ENCODE assay signal across 10 cellular contexts in the genomic region with DNA sequence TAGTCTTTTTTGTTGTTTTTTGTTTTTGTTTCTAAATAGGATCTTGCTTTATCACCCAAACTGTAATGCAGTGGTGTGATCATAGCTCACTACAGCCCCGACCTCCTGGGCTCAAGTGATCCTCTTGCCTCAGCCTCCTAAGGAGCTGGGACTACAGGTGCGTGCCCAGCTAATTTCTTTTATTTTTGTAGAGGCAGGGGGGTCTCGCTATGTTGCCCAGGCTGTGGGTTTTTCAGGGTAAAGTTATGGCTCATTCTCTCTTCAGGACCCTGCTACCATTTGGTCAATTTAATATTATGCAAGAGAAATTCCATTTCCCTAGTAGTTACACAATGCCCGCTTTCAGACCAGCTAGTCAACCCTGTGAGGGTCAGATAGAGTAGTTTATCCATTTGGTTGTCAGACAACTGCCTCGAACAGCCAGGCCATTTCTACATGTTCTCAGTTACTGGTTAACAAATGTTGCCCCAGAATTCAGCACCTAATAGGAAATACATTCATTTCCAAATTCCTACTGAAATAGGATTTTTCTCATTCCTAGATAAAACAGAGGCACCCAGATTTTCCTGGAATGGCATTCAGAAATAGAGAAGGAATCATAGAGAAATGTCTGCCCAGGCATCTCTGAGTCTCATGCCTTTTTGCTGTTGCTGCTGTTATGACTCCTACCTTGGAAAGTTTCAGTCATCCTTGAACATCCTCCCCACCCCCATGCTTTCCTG. TPM values are rescaled to one million over a fixed set of nuclear protein-coding genes. Genes with fewer than 3 reads are reported as not detected.
A peak's percentile ranks its signal among the peaks of the same experiment; 100 is the strongest.
DNase-seq lines count a peak whose midpoint lies in the region; ATAC-seq and TF ChIP-seq lines count a peak whose summit lies in the region.
"Had no signal": no experiment of that assay in that cellular context is flagged by ENCODE, and none has a peak within 500 bp of the region (broad histone marks: within the 10 kb centered on the region; RNA-seq: fewer than 3 reads in every experiment).

No MANE protein-coding gene starts in this region.

- H3K27me3 ChIP-seq in body of pancreas (no peaks in the 10 kb centered on the region), uterus (no peaks in the 10 kb centered on the region)

- intact Hi-C loops in body of pancreas (cut with DNase I) (no loop called here), uterus (cut with DNase I; ENCODE audit: low total_unique reads) (no loop called here)

- H3K27ac ChIP-seq in body of pancreas (peak overlapping the region; percentile 44 to 73 (median 55)), uterus (no peak overlapping the region)

- H3K27me3 Mint-ChIP-seq in progenitor cell of endocrine pancreas = peaks cover 2% of the 10 kb centered on the region
- peaks cover 3% of the 10 kb centered on the region for H3K27me3 Mint-ChIP-seq in endothelial cell (ENCODE audit: unreplicated experiment)

- no peak for TF ChIP-seq POLR2A in body of pancreas (IDR thresholded peaks at IDR 0.05)
- no peak for TF ChIP-seq POLR2A in uterus (IDR thresholded peaks at IDR 0.05)

- peak; percentile 42 for DNase-seq in NCI-H226
- peak in 3 of 4 donors; percentile 23 to 36 (median 33) for DNase-seq in body of pancreas
- no peak for DNase-seq in progenitor cell of endocrine pancreas (ENCODE audit: low spot score, unreplicated experiment)
- DNase-seq in uterus = no peak
- no peak for DNase-seq in endothelial cell (ENCODE audit: low spot score)
- no peak for DNase-seq in middle frontal gyrus (ENCODE audit: extremely low spot score, low spot score)
- no peak for DNase-seq in dedifferentiated amniotic fluid mesenchymal stem cell (ENCODE audit: extremely low spot score)

- no peaks in the 10 kb centered on the region for H3K36me3 Mint-ChIP-seq in progenitor cell of endocrine pancreas (ENCODE audit: insufficient read depth)
- H3K36me3 Mint-ChIP-seq in endothelial cell (ENCODE audit: low read depth, unreplicated experiment) = no peaks in the 10 kb centered on the region
- H3K36me3 Mint-ChIP-seq: memory B cell, WTC11 had no signal

- H3K4me1 ChIP-seq in body of pancreas (peaks cover 40% of the 10 kb centered on the region), uterus (no peaks in the 10 kb centered on the region)

- H3K27ac Mint-ChIP-seq in progenitor cell of endocrine pancreas = peak overlapping the region; percentile 70
- H3K27ac Mint-ChIP-seq in endothelial cell (ENCODE audit: unreplicated experiment) = no peak overlapping the region
- H3K27ac Mint-ChIP-seq: memory B cell, WTC11 had no signal

- peak; percentile 46 for ATAC-seq in GM19463 (IDR thresholded peaks at IDR 0.05; ENCODE audit: unreplicated experiment)
- peak; percentile 78 for ATAC-seq in body of pancreas
- ATAC-seq: WTC11 had no signal

- H3K9me3 Mint-ChIP-seq in progenitor cell of endocrine pancreas (ENCODE audit: low read depth) (no peaks in the 10 kb centered on the region), endothelial cell (ENCODE audit: unreplicated experiment) (no peaks in the 10 kb centered on the region)
- H3K9me3 Mint-ChIP-seq: memory B cell, WTC11 had no signal

- H3K4me3 Mint-ChIP-seq in progenitor cell of endocrine pancreas (ENCODE audit: low read depth) (no peak overlapping the region), endothelial cell (ENCODE audit: unreplicated experiment) (no peak overlapping the region)
- H3K4me3 Mint-ChIP-seq: memory B cell, WTC11 had no signal

- no peaks in the 10 kb centered on the region for H3K36me3 ChIP-seq in body of pancreas (replicated peaks in 1 of 2; ENCODE audit: insufficient read depth in 1 of 2, low read depth in 2 of 2)
- no peaks in the 10 kb centered on the region for H3K36me3 ChIP-seq in uterus

- TF ChIP-seq CTCF in body of pancreas (IDR thresholded peaks at IDR 0.05) (no peak), progenitor cell of endocrine pancreas (IDR thresholded peaks at IDR 0.05; ENCODE audit: unreplicated experiment) (no peak), uterus (IDR thresholded peaks at IDR 0.05) (no peak), endothelial cell (IDR thresholded peaks at IDR 0.05; ENCODE audit: unreplicated experiment) (no peak)

- H3K4me3 ChIP-seq in body of pancreas = no peak overlapping the region
- no peak overlapping the region for H3K4me3 ChIP-seq in uterus

- H3K9me3 ChIP-seq in body of pancreas = no peaks in the 10 kb centered on the region
- no peaks in the 10 kb centered on the region for H3K9me3 ChIP-seq in uterus

- peaks cover 44% of the 10 kb centered on the region for H3K4me1 Mint-ChIP-seq in progenitor cell of endocrine pancreas (ENCODE audit: low read depth)
- no peaks in the 10 kb centered on the region for H3K4me1 Mint-ChIP-seq in endothelial cell (ENCODE audit: unreplicated experiment)
- H3K4me1 Mint-ChIP-seq: memory B cell, WTC11 had no signal

- 63 to 68% methylated on average over 5 of the region's 5 CpGs for WGBS in body of pancreas, 2 donors

RNA-seq across cellular contexts. Expression of gene GLIS3, which starts 6.4 kb away (rescaled TPM):
- total RNA-seq in body of pancreas (10 to 100 TPM; 83.5 to 87.3 TPM), progenitor cell of endocrine pancreas (90.7 and 101 TPM in 2 replicates), uterus (10 to 100 TPM; 16.4 to 52.6 (median 41.1) TPM), endothelial cell (ENCODE audit: unreplicated experiment) (2.8 TPM)

Comparison
In these comparisons a context has a peak if more than half of its experiments do, and no peak if none do; other contexts are left out.
1. DNase-seq: peak in NCI-H226 (single experiment) and body of pancreas (3 of 4); none in progenitor cell of endocrine pancreas (single experiment), uterus (0 of 2), endothelial cell (single experiment), middle frontal gyrus (single experiment) and dedifferentiated amniotic fluid mesenchymal stem cell (single experiment).
2. H3K27ac ChIP-seq: peak in body of pancreas (4 of 4); none in uterus (0 of 2).